ENCODE assay signal across 11 cellular contexts in genomic region chr3:140537075-140537474, GRCh38.
"Had no signal": no experiment of that assay in that cellular context is flagged by ENCODE, and none has a peak within 500 bp of the region (broad histone marks: within the 10 kb centered on the region; RNA-seq: fewer than 3 reads in every experiment).

No MANE protein-coding gene starts in this region.

- ATAC-seq: activated naive CD8-positive, alpha-beta T cell treated with anti-CD3 and anti-CD28 coated beads, Interleukin-2, amount 50 U/mL, for 24 hours; esophagus mucosa; left colon; naive thymus-derived CD4-positive, alpha-beta T cell; stimulated activated naive B cell treated with anti-CD40 and anti-IgM and Interleukin-4, amounts not matched to agents 10 μg/mL and 1 μg/mL and 100 μg/mL, for 72 hours had no signal

- DNase-seq: activated CD4-positive, alpha-beta T cell treated with anti-CD3 and anti-CD28 coated beads for 48 hours; activated naive CD4-positive, alpha-beta T cell treated with Interleukin-2 at 50 U/mL for 16 hours; activated naive CD8-positive, alpha-beta T cell treated with anti-CD3 and anti-CD28 coated beads, Interleukin-2, amount 50 U/mL, for 24 hours; immature natural killer cell; left colon; naive thymus-derived CD4-positive, alpha-beta T cell; posterior cingulate gyrus; stimulated activated CD4-positive, alpha-beta T cell treated with anti-CD3 and anti-CD28 coated beads, Interleukin-1b, Interleukin-23, amount 100 ng/mL, for 48 hours; stimulated activated naive B cell treated with anti-CD40 and anti-IgM and Interleukin-4, amounts not matched to agents 10 μg/mL and 1 μg/mL and 100 μg/mL, for 72 hours; transverse colon had no signal
